ENCODE assay signal across 8 cellular contexts in genomic region chr7:100469227-100470044, GRCh38. TPM values are rescaled to one million over a fixed set of nuclear protein-coding genes. Genes with fewer than 3 reads are reported as not detected.
DNase-seq lines count a peak whose midpoint lies in the region; ATAC-seq and TF ChIP-seq lines count a peak whose summit lies in the region.

No MANE protein-coding gene starts in this region.

- no peaks in the 10 kb centered on the region for H3K9me3 ChIP-seq in Peyer's patch
- no peaks in the 10 kb centered on the region for H3K9me3 ChIP-seq in fibroblast of lung (ENCODE audit: control insufficient read depth, insufficient read depth, low read depth, low read length)

- H3K9me3 Mint-ChIP-seq in activated T-helper 1 cell treated with anti-CD3 and anti-CD28 coated beads, Interleukin-12 subunit alpha, Interleukin-12 subunit beta, Interleukin-2, Interleukin-4 antibody, amounts not matched to agents 30 ng/mL and 10 ng/mL and 1 ng/mL, durations not matched to agents 14 hours and 24 hours and 36 hours, result no peaks in the 10 kb centered on the region
- H3K9me3 Mint-ChIP-seq in nephron progenitor cell, result no peaks in the 10 kb centered on the region

- H3K4me1 ChIP-seq in Peyer's patch, result peaks cover 0 to 33% (median 4%) of the 10 kb centered on the region in 4 donors
- peaks cover 5% of the 10 kb centered on the region for H3K4me1 ChIP-seq in fibroblast of lung (ENCODE audit: control insufficient read depth, extremely low read depth, insufficient read depth, low read length)

- peaks cover 13% of the 10 kb centered on the region for H3K4me1 Mint-ChIP-seq in activated T-helper 1 cell treated with anti-CD3 and anti-CD28 coated beads, Interleukin-12 subunit alpha, Interleukin-12 subunit beta, Interleukin-2, Interleukin-4 antibody, amounts not matched to agents 30 ng/mL and 10 ng/mL and 1 ng/mL, durations not matched to agents 14 hours and 24 hours and 36 hours (ENCODE audit: low read depth)
- peaks cover 23% of the 10 kb centered on the region for H3K4me1 Mint-ChIP-seq in nephron progenitor cell

- H3K36me3 ChIP-seq in Peyer's patch (peaks cover 0 to 61% (median 0%) of the 10 kb centered on the region in 3 donors), fibroblast of lung (ENCODE audit: control insufficient read depth, insufficient read depth, low read length) (peaks cover 15% of the 10 kb centered on the region)

- ATAC-seq in stimulated activated naive CD8-positive, alpha-beta T cell treated with anti-CD3 and anti-CD28 coated beads, Interleukin-15, Interleukin-2, amounts not matched to agents 100 U/mL and 50 U/mL, for 24 hours, result peak; percentile 78
- no peak for ATAC-seq in GM21576 (IDR thresholded peaks at IDR 0.05; ENCODE audit: unreplicated experiment)

- no peak overlapping the region for H3K4me2 ChIP-seq in fibroblast of lung (ENCODE audit: extremely low read depth, insufficient read depth, low read length)

- peaks cover 3% of the 10 kb centered on the region for H3K79me2 ChIP-seq in fibroblast of lung (ENCODE audit: control insufficient read depth, insufficient read depth, low read length)

- intact Hi-C loops in activated T-helper 1 cell treated with anti-CD3 and anti-CD28 coated beads, Interleukin-12 subunit alpha, Interleukin-12 subunit beta, Interleukin-2, Interleukin-4 antibody, amounts not matched to agents 30 ng/mL and 10 ng/mL and 1 ng/mL, durations not matched to agents 14 hours and 24 hours and 36 hours (cut with micrococcal nuclease), result loop anchor here (1.0 kb wide), 3 partner anchors 10 to 90 kb away; partner anchors contain the start of genes NYAP1 and TSC22D4

- H3K27me3 ChIP-seq in Peyer's patch (no peaks in the 10 kb centered on the region), fibroblast of lung (ENCODE audit: control insufficient read depth, insufficient read depth, low read length) (no peaks in the 10 kb centered on the region)

- H3K4me3 ChIP-seq in Peyer's patch (no peak overlapping the region), fibroblast of lung (replicated peaks in 1 of 4; ENCODE audit: control extremely low read depth in 1 of 4, insufficient read depth in 1 of 4, low read depth in 3 of 4, low read length in 4 of 4) (no peak overlapping the region)

- peak; percentile 99 for TF ChIP-seq CTCF in GM12874 (IDR thresholded peaks at IDR 0.05; ENCODE audit: insufficient read depth, low read depth, low read length)
- peak; percentile 89 to 98 (median 97) for TF ChIP-seq CTCF in Peyer's patch (IDR thresholded peaks at IDR 0.05)
- TF ChIP-seq CTCF in fibroblast of lung (conservative IDR thresholded peaks at IDR 0.05 in 1 of 2, IDR thresholded peaks at IDR 0.05 in 1 of 2; ENCODE audit: low read depth in 1 of 2, low read length in 2 of 2), result peak; percentile 85 to 95
- TF ChIP-seq CTCF in nephron progenitor cell (IDR thresholded peaks at IDR 0.05), result peak; percentile 87

- no peak overlapping the region for H3K9ac ChIP-seq in fibroblast of lung (ENCODE audit: insufficient read depth, low read length)

- no peak overlapping the region for H3K4me3 Mint-ChIP-seq in activated T-helper 1 cell treated with anti-CD3 and anti-CD28 coated beads, Interleukin-12 subunit alpha, Interleukin-12 subunit beta, Interleukin-2, Interleukin-4 antibody, amounts not matched to agents 30 ng/mL and 10 ng/mL and 1 ng/mL, durations not matched to agents 14 hours and 24 hours and 36 hours
- H3K4me3 Mint-ChIP-seq in nephron progenitor cell, result no peak overlapping the region

- H4K20me1 ChIP-seq in fibroblast of lung (ENCODE audit: control insufficient read depth, extremely low read depth, insufficient read depth, low read length), result no peaks in the 10 kb centered on the region

- DNase-seq in KBM-7 (peak; percentile 84), Peyer's patch (peak; percentile 84 to 94 (median 93)), fibroblast of lung (ENCODE audit: low read depth in 2 of 2) (peak; percentile 45 to 68), nephron progenitor cell (peak; percentile 96)
- DNase-seq in activated T-helper 1 cell treated with anti-CD3 and anti-CD28 coated beads, Interleukin-12 subunit alpha, Interleukin-12 subunit beta, Interleukin-2, Interleukin-4 antibody, amounts not matched to agents 30 ng/mL and 10 ng/mL and 1 ng/mL, durations not matched to agents 14 hours and 24 hours and 36 hours (ENCODE audit: low spot score), result peak; percentile 64
- DNase-seq in stimulated activated naive CD8-positive, alpha-beta T cell treated with anti-CD3 and anti-CD28 coated beads, Interleukin-15, Interleukin-2, amounts not matched to agents 100 U/mL and 50 U/mL, for 24 hours, result peak; percentile 92

- no peak for TF ChIP-seq POLR2A in Peyer's patch (IDR thresholded peaks at IDR 0.05)

- in situ Hi-C loops in KBM-7 (cut with MboI; ENCODE audit: low pct_unique_long_range_greater_than_20kb, low sequenced_read_pairs), result loop anchor here (10.0 kb wide), 1 partner anchor 75 kb away; no protein-coding TSS in a partner anchor

- H3K36me3 Mint-ChIP-seq in activated T-helper 1 cell treated with anti-CD3 and anti-CD28 coated beads, Interleukin-12 subunit alpha, Interleukin-12 subunit beta, Interleukin-2, Interleukin-4 antibody, amounts not matched to agents 30 ng/mL and 10 ng/mL and 1 ng/mL, durations not matched to agents 14 hours and 24 hours and 36 hours (ENCODE audit: low read depth), result peaks cover 32% of the 10 kb centered on the region
- H3K36me3 Mint-ChIP-seq in nephron progenitor cell (ENCODE audit: low read depth), result peaks cover 8% of the 10 kb centered on the region

- no peaks in the 10 kb centered on the region for H3K27me3 Mint-ChIP-seq in activated T-helper 1 cell treated with anti-CD3 and anti-CD28 coated beads, Interleukin-12 subunit alpha, Interleukin-12 subunit beta, Interleukin-2, Interleukin-4 antibody, amounts not matched to agents 30 ng/mL and 10 ng/mL and 1 ng/mL, durations not matched to agents 14 hours and 24 hours and 36 hours (ENCODE audit: insufficient read depth)
- no peaks in the 10 kb centered on the region for H3K27me3 Mint-ChIP-seq in nephron progenitor cell (ENCODE audit: low read depth, poor library complexity)

- no peak overlapping the region for H2AFZ ChIP-seq in fibroblast of lung (ENCODE audit: low read length)

- no peak overlapping the region for H3K27ac Mint-ChIP-seq in activated T-helper 1 cell treated with anti-CD3 and anti-CD28 coated beads, Interleukin-12 subunit alpha, Interleukin-12 subunit beta, Interleukin-2, Interleukin-4 antibody, amounts not matched to agents 30 ng/mL and 10 ng/mL and 1 ng/mL, durations not matched to agents 14 hours and 24 hours and 36 hours
- no peak overlapping the region for H3K27ac Mint-ChIP-seq in nephron progenitor cell

- H3K27ac ChIP-seq in Peyer's patch (peak overlapping the region in 1 of 4 donors; percentile 38), fibroblast of lung (ENCODE audit: insufficient read depth, low read length) (no peak overlapping the region)

RNA-seq across cellular contexts. Expression of gene SPACDR, which starts 5.4 kb away (rescaled TPM):
- total RNA-seq in Peyer's patch, result not detected
- total RNA-seq in activated T-helper 1 cell treated with anti-CD3 and anti-CD28 coated beads, Interleukin-12 subunit alpha, Interleukin-12 subunit beta, Interleukin-2, Interleukin-4 antibody, amounts not matched to agents 30 ng/mL and 10 ng/mL and 1 ng/mL, durations not matched to agents 14 hours and 24 hours and 36 hours, result 2.8 and 2.9 TPM in 2 replicates
- total RNA-seq in fibroblast of lung, result under 0.01 and 0.50 TPM in 2 replicates
- 0.25 and 0.60 TPM in 2 replicates for polyA plus RNA-seq in fibroblast of lung
- polyA plus RNA-seq in fibroblast of lung (2012), result 0.79 and 0.85 TPM in 2 replicates
- not detected in 2 replicates for polyA minus RNA-seq in fibroblast of lung (ENCODE audit: low replicate concordance)

RNA-seq across cellular contexts. Expression of gene TSC22D4, which starts 9.6 kb away (rescaled TPM):
- total RNA-seq in Peyer's patch (10 to 100 TPM; 28.9 to 51.2 (median 40.6) TPM), fibroblast of lung (15.2 and 21.1 TPM in 2 replicates)
- 126 and 134 TPM in 2 replicates for total RNA-seq in activated T-helper 1 cell treated with anti-CD3 and anti-CD28 coated beads, Interleukin-12 subunit alpha, Interleukin-12 subunit beta, Interleukin-2, Interleukin-4 antibody, amounts not matched to agents 30 ng/mL and 10 ng/mL and 1 ng/mL, durations not matched to agents 14 hours and 24 hours and 36 hours
- 13.2 and 15.3 TPM in 2 replicates for polyA plus RNA-seq in fibroblast of lung
- 25.5 and 29.3 TPM in 2 replicates for polyA plus RNA-seq in fibroblast of lung (2012)
- 24.8 and 29.4 TPM in 2 replicates for polyA minus RNA-seq in fibroblast of lung (ENCODE audit: low replicate concordance)

RNA-seq across cellular contexts. Expression of gene NYAP1, which starts 14.3 kb away (rescaled TPM):
- total RNA-seq in Peyer's patch, result 1 to 10 TPM in 1 of 4 donors, under 1 TPM in 2, not detected in 1; 0.38 to 2.5 (median 0.40) TPM
- 0.23 and 0.37 TPM in 2 replicates for total RNA-seq in activated T-helper 1 cell treated with anti-CD3 and anti-CD28 coated beads, Interleukin-12 subunit alpha, Interleukin-12 subunit beta, Interleukin-2, Interleukin-4 antibody, amounts not matched to agents 30 ng/mL and 10 ng/mL and 1 ng/mL, durations not matched to agents 14 hours and 24 hours and 36 hours
- 0.26 and 0.33 TPM in 2 replicates for total RNA-seq in fibroblast of lung
- 0.09 and 0.18 TPM in 2 replicates for polyA plus RNA-seq in fibroblast of lung
- polyA plus RNA-seq in fibroblast of lung (2012), result 0.21 and 0.37 TPM in 2 replicates
- 0.11 TPM in 1 of 2 replicates, not detected in the other for polyA minus RNA-seq in fibroblast of lung (ENCODE audit: low replicate concordance)

RNA-seq across cellular contexts. Expression of gene PPP1R35, which starts 33.1 kb away (rescaled TPM):
- total RNA-seq in Peyer's patch, result 10 to 100 TPM; 44.8 to 67.7 (median 49.0) TPM
- 57.6 and 58.6 TPM in 2 replicates for total RNA-seq in activated T-helper 1 cell treated with anti-CD3 and anti-CD28 coated beads, Interleukin-12 subunit alpha, Interleukin-12 subunit beta, Interleukin-2, Interleukin-4 antibody, amounts not matched to agents 30 ng/mL and 10 ng/mL and 1 ng/mL, durations not matched to agents 14 hours and 24 hours and 36 hours
- total RNA-seq in fibroblast of lung, result 18.2 and 18.3 TPM in 2 replicates
- polyA plus RNA-seq in fibroblast of lung, result 7.0 and 9.8 TPM in 2 replicates
- 14.1 and 25.5 TPM in 2 replicates for polyA plus RNA-seq in fibroblast of lung (2012)
- polyA minus RNA-seq in fibroblast of lung (ENCODE audit: low replicate concordance), result 1.8 and 6.2 TPM in 2 replicates

RNA-seq across cellular contexts. Expression of gene MEPCE, which starts 39.8 kb away (rescaled TPM):
- total RNA-seq in Peyer's patch (10 to 100 TPM; 17.3 to 46.3 (median 32.2) TPM), fibroblast of lung (24.4 and 26.6 TPM in 2 replicates)
- 57.6 and 58.8 TPM in 2 replicates for total RNA-seq in activated T-helper 1 cell treated with anti-CD3 and anti-CD28 coated beads, Interleukin-12 subunit alpha, Interleukin-12 subunit beta, Interleukin-2, Interleukin-4 antibody, amounts not matched to agents 30 ng/mL and 10 ng/mL and 1 ng/mL, durations not matched to agents 14 hours and 24 hours and 36 hours
- polyA plus RNA-seq in fibroblast of lung, result 11.4 and 17.6 TPM in 2 replicates
- 22.1 and 32.1 TPM in 2 replicates for polyA plus RNA-seq in fibroblast of lung (2012)
- 36.7 and 53.3 TPM in 2 replicates for polyA minus RNA-seq in fibroblast of lung (ENCODE audit: low replicate concordance)
